2 cellular contexts compared by ENCODE assay signal in genomic region chr11:103892603-103893002, GRCh38.
TF ChIP-seq lines count a peak whose summit lies in the region.

No MANE protein-coding gene starts in this region.

TF ChIP-seq in liver, 16 proteins besides CTCF, POLR2A, EP300 and RAD21:
- TF ChIP-seq REST (IDR thresholded peaks at IDR 0.05) (peak; percentile 38), FOXA2 (IDR thresholded peaks at IDR 0.05) (no peak)

TF ChIP-seq in SK-N-SH, 30 proteins besides CTCF, POLR2A, EP300 and RAD21 (continued from another document):
- TF ChIP-seq ZBTB33 (IDR thresholded peaks at IDR 0.05; ENCODE audit: borderline replicate concordance, low read depth) (no peak), TCF12 (IDR thresholded peaks at IDR 0.05) (peak; percentile 62), PBX3 (IDR thresholded peaks at IDR 0.05) (peak; percentile 50), RXRA (IDR thresholded peaks at IDR 0.05; ENCODE audit: borderline replicate concordance, low read depth) (0 out of 2 replicates have a peak, but pooled peaks have one; percentile 27)
